Comparison of ENCODE assay signal across 8 cellular contexts in the genomic region with DNA sequence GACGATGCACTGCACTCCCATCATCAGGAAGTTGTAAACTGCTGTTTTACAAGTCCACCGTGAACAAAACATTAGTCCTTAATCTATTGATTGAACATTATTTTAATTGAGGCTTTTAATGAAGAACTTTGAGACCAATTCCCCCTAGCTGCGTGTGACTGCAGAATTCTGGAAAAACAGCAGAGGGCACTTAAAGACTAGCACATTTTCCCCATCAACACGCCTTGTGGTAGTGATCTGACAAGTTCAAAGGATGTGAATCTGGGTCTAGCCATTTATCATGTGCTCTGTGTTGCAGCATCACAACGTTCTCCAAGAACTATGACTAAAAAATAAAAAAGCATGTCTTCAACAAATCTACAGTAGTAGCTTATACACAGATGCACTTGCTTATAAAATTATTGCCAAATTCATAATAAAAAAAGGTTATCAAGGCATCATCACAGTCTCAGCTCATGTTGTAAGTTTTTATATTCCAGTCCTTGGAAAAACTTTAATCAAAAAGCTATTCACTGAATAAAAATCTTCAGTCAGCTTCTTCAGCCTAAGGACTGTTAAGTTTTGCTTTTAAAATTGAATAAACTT. TPM values are rescaled to one million over a fixed set of nuclear protein-coding genes. Genes with fewer than 3 reads are reported as not detected.
DNase-seq lines count a peak whose midpoint lies in the region; ATAC-seq and TF ChIP-seq lines count a peak whose summit lies in the region.

No MANE protein-coding gene starts in this region.

- peak; percentile 92 for ATAC-seq in HCT116
- no peak for ATAC-seq in HG02763 (IDR thresholded peaks at IDR 0.05; ENCODE audit: unreplicated experiment)
- no peak for ATAC-seq in GM21786 (IDR thresholded peaks at IDR 0.05; ENCODE audit: unreplicated experiment)

- intact Hi-C loops in HCT116 (cut with micrococcal nuclease) (loop anchor here (1.0 to 10.0 kb wide), 5 partner anchors 68 to 809 kb away; no protein-coding TSS in a partner anchor), mammary epithelial cell (cut with micrococcal nuclease) (loop anchor here (1.0 to 5.0 kb wide), 4 partner anchors 67 to 807 kb away; no protein-coding TSS in a partner anchor)

- WGBS in mammary epithelial cell (ENCODE audit: low coverage, missing lambda C conversion rate) = 0% methylated on average over 5 of the region's 5 CpGs
- WGBS in liver = 2% methylated on average over 5 of the region's 5 CpGs

- no peak overlapping the region for H3K27ac ChIP-seq in HCT116 (ENCODE audit: low read depth, low read length)
- no peak overlapping the region for H3K27ac ChIP-seq in mammary epithelial cell (ENCODE audit: insufficient read depth, low read depth, low read length)
- no peak overlapping the region for H3K27ac ChIP-seq in liver (ENCODE audit: low read depth in 1 of 2, low read length in 2 of 2)

- H3K9me2 ChIP-seq in HCT116 (ENCODE audit: insufficient read depth) = no peaks in the 10 kb centered on the region

- H3K9me3 ChIP-seq in HCT116 (ENCODE audit: control insufficient read depth in 1 of 2, insufficient read depth in 1 of 2, low read depth in 1 of 2, low read length in 2 of 2) = no peaks in the 10 kb centered on the region
- no peaks in the 10 kb centered on the region for H3K9me3 ChIP-seq in mammary epithelial cell (replicated peaks; ENCODE audit: insufficient read depth, low read length)
- H3K9me3 ChIP-seq in liver (ENCODE audit: control insufficient read depth in 4 of 4, low read length in 3 of 4) = no peaks in the 10 kb centered on the region

- H3K9ac ChIP-seq in HCT116 (ENCODE audit: low read length) (no peak overlapping the region), mammary epithelial cell (ENCODE audit: insufficient read depth, low read length) (no peak overlapping the region), liver (ENCODE audit: low read depth in 1 of 2, low read length in 2 of 2) (no peak overlapping the region)

- TF ChIP-seq CTCF in HCT116 (IDR thresholded peaks at IDR 0.05 in 2 of 3, conservative IDR thresholded peaks at IDR 0.05 in 1 of 3; ENCODE audit: borderline replicate concordance in 1 of 3, insufficient read depth in 1 of 3, low read depth in 2 of 3, low read length in 2 of 3) (peak; percentile 65 to 85 (median 78)), mammary epithelial cell (conservative IDR thresholded peaks at IDR 0.05 in 1 of 2, IDR thresholded peaks at IDR 0.05 in 1 of 2; ENCODE audit: extremely low read depth in 1 of 2, insufficient read depth in 1 of 2, low read depth in 1 of 2, low read length in 2 of 2) (peak; percentile 63 to 81), liver (IDR thresholded peaks at IDR 0.05; ENCODE audit: low read depth, low read length, missing input control) (peak; percentile 73)

- H2AFZ ChIP-seq in HCT116 (ENCODE audit: low read depth, low read length, poor library complexity, severe bottlenecking) = no peak overlapping the region
- H2AFZ ChIP-seq in mammary epithelial cell (ENCODE audit: low read depth, low read length) = no peak overlapping the region

- POLR2A ChIA-PET in HCT116 (lab: Charles Lee) = no interaction called here

- no TSS peak for BruUV-seq in HCT116 (replicated peaks; lab: Mats Ljungman, UMichigan)
- BruUV-seq in mammary epithelial cell (replicated peaks; lab: Mats Ljungman, UMichigan) = no TSS peak

- H4K20me1 ChIP-seq in HCT116 (ENCODE audit: insufficient read depth) (no peaks in the 10 kb centered on the region), mammary epithelial cell (ENCODE audit: insufficient read depth, low read length) (no peaks in the 10 kb centered on the region)

- peak; percentile 81 for TF ChIP-seq RAD21 in HCT116 (IDR thresholded peaks at IDR 0.05; ENCODE audit: low read depth)
- peak; percentile 93 to 94 for TF ChIP-seq RAD21 in liver (IDR thresholded peaks at IDR 0.05)

- RAD21 ChIA-PET in HCT116 (lab: Charles Lee; ENCODE audit: low non-redundant PET in 1 of 2, low total read pairs in 2 of 2, uncharacterized antibody in 2 of 2, unreplicated experiment in 2 of 2) = interaction anchor here in 1 of 2 experiments (0.6 kb wide), 1 partner anchor 518 kb away, joined by 3 read pairs; no protein-coding TSS in a partner anchor

- TF ChIP-seq POLR2A in HCT116 (IDR thresholded peaks at IDR 0.05; ENCODE audit: borderline replicate concordance, extremely low read depth, insufficient read depth, insufficient read length) = no peak

- no peaks in the 10 kb centered on the region for H3K36me3 ChIP-seq in HCT116 (ENCODE audit: control insufficient read depth in 1 of 2, insufficient read depth in 2 of 2, low read length in 2 of 2)
- H3K36me3 ChIP-seq in mammary epithelial cell (ENCODE audit: insufficient read depth, low read length) = no peaks in the 10 kb centered on the region
- H3K36me3 ChIP-seq in liver (ENCODE audit: control insufficient read depth in 4 of 4, insufficient read depth in 3 of 4, low read depth in 1 of 4, low read length in 3 of 4) = no peaks in the 10 kb centered on the region

- H3K79me2 ChIP-seq in HCT116 (ENCODE audit: insufficient read depth, low read length) (no peaks in the 10 kb centered on the region), mammary epithelial cell (ENCODE audit: insufficient read depth, low read length) (no peaks in the 10 kb centered on the region)

- in situ Hi-C loops in mammary epithelial cell (cut with MboI; ENCODE audit: low sequenced_read_pairs in 2 of 2) = loop anchor here in 1 of 2 donors (5.0 kb wide), 1 partner anchor 532 kb away; no protein-coding TSS in a partner anchor

- dilution Hi-C loops in mammary epithelial cell (cut with HindIII; ENCODE audit: low sequenced_read_pairs) = no loop called here

- H3K27me3 ChIP-seq in HCT116 (ENCODE audit: insufficient read depth, low read length) = peaks cover 90% of the 10 kb centered on the region
- H3K27me3 ChIP-seq in mammary epithelial cell (ENCODE audit: insufficient read depth, low read length) = no peaks in the 10 kb centered on the region
- peaks cover 0 to 11% (median 3%) of the 10 kb centered on the region in 4 donors for H3K27me3 ChIP-seq in liver (ENCODE audit: control insufficient read depth in 4 of 4, insufficient read depth in 4 of 4, low read length in 3 of 4)

- CTCF ChIA-PET in HCT116 (lab: Charles Lee) (interaction anchor here (0.6 to 3.5 kb wide), 16 partner anchors 9 to 541 kb away, joined by 3 to 20 read pairs (median 5); no protein-coding TSS in a partner anchor), mammary epithelial cell (lab: Charles Lee; ENCODE audit: low non-redundant PET) (interaction anchor here (0.6 to 0.7 kb wide), 3 partner anchors 380 to 847 kb away, joined by 3 to 5 read pairs (median 3); no protein-coding TSS in a partner anchor)

- no peak overlapping the region for H3K4me3 ChIP-seq in HCT116 (replicated peaks in 1 of 2; ENCODE audit: low read depth in 1 of 2, low read length in 2 of 2)
- H3K4me3 ChIP-seq in mammary epithelial cell (replicated peaks in 1 of 3; ENCODE audit: insufficient read depth in 1 of 3, low read depth in 2 of 3, low read length in 3 of 3) = no peak overlapping the region
- no peak overlapping the region for H3K4me3 ChIP-seq in liver (ENCODE audit: low read depth in 1 of 3, low read length in 3 of 3)

- H3K4me1 ChIP-seq in HCT116 (ENCODE audit: control insufficient read depth in 1 of 2, insufficient read depth in 2 of 2, low read length in 2 of 2) (no peaks in the 10 kb centered on the region), mammary epithelial cell (ENCODE audit: insufficient read depth, low read length) (no peaks in the 10 kb centered on the region), liver (ENCODE audit: control insufficient read depth in 4 of 4, insufficient read depth in 4 of 4, low read length in 3 of 4) (no peaks in the 10 kb centered on the region)

- H3K4me2 ChIP-seq in HCT116 (ENCODE audit: low read length) = no peak overlapping the region
- H3K4me2 ChIP-seq in mammary epithelial cell (ENCODE audit: insufficient read depth, low read depth, low read length) = no peak overlapping the region

- DNase-seq in D341Med (ENCODE audit: low spot score) = peak; percentile 71
- peak; percentile 55 for DNase-seq in HCT116 (ENCODE audit: low read depth, low spot score)
- peak; percentile 26 for DNase-seq in NCI-H774 (lab: John Stamatoyannopoulos, UW)
- peak; percentile 39 for DNase-seq in mammary epithelial cell
- no peak for DNase-seq in activated CD4-positive, CD25-positive, alpha-beta regulatory T cell treated with anti-CD3 and anti-CD28 coated beads, Interleukin-2, amount 50 U/mL, for 72 hours

TF ChIP-seq in HCT116, 20 proteins besides CTCF, POLR2A, EP300 and RAD21:
- TF ChIP-seq SP1 (IDR thresholded peaks at IDR 0.05; ENCODE audit: low read depth) (no peak), TCF7L2 (IDR thresholded peaks at IDR 0.05; ENCODE audit: borderline replicate concordance, extremely low read depth, insufficient read depth, insufficient read length) (peak; percentile 57), SIN3A (IDR thresholded peaks at IDR 0.05; ENCODE audit: low read depth) (no peak), CBX3 (IDR thresholded peaks at IDR 0.05; ENCODE audit: low read depth) (no peak), EGR1 (IDR thresholded peaks at IDR 0.05; ENCODE audit: low read depth) (no peak), YY1 (IDR thresholded peaks at IDR 0.05; ENCODE audit: extremely low read depth, insufficient replicate concordance, low read depth, low read length) (no peak), FOSL1 (IDR thresholded peaks at IDR 0.05; ENCODE audit: low read depth) (no peak)

TF ChIP-seq in liver, 16 proteins besides CTCF, POLR2A, EP300 and RAD21 (continues in another document):
- TF ChIP-seq FOXA2 (IDR thresholded peaks at IDR 0.05) = no peak
- TF ChIP-seq EGR1 (IDR thresholded peaks at IDR 0.05; ENCODE audit: low read depth in 2 of 2) = no peak

RNA-seq across cellular contexts. Expression of a gene that starts 35.8 kb away (rescaled TPM):
- total RNA-seq in HCT116 (2021; ENCODE audit: unreplicated experiment) (not detected), mammary epithelial cell (not detected), liver (not detected)
- polyA plus RNA-seq in HCT116 (2012) = not detected in 2 replicates
- polyA plus RNA-seq in mammary epithelial cell (not detected), liver (not detected)
- not detected for polyA minus RNA-seq in mammary epithelial cell

RNA-seq across cellular contexts. Expression of a gene that starts 39.5 kb away (rescaled TPM):
- total RNA-seq in HCT116 (2021; ENCODE audit: unreplicated experiment) (12.0 TPM), mammary epithelial cell (10 to 100 TPM; 13.2 to 15.2 TPM), liver (10 to 100 TPM in 1 of 2 donors, 1 to 10 TPM in 1; 8.0 to 24.9 TPM)
- 27.0 and 30.7 TPM in 2 replicates for polyA plus RNA-seq in HCT116 (2012)
- polyA plus RNA-seq in mammary epithelial cell (8.8 TPM), liver (10 to 100 TPM in 1 of 2 donors, 1 to 10 TPM in 1; 10.0 to 12.7 TPM)
- polyA minus RNA-seq in mammary epithelial cell = 11.1 TPM
